Comparison of ENCODE assay signal across 9 cellular contexts in the genomic region with DNA sequence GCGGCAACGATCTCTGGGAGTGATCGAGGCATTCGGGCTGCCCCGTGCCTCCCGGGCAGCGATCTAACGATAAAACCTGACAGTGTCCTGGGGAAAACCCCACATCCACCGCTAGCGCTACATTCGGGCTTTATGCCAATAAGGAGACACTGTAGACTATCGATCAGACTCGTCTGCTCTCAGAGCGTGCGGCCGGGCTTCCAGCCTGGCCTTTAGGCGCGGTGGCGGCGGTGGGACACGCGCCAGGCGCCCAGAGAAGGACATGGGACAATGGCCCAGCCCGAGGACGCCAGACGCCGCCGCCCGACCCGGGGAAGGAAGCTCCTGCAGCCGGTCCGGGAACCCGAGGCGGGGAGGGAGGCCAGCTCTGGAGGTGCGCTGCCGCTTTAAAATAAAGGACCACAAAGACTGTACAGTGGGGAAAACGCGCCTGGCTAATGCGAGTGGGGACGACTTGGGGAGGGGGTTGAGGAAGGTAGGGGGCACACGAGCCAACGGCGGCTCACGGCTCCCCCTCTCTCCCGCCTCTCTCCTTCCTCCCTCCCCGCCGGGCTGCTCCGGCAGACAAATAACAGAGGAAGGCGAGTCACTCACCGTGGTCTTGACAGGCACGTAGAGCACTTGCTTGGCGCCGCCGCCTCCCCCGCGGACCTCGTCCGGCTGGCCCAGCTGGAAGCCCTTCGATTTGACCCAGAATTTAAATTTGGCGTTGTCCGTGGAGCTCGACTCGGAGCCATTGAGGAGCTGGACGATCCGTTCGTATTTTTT. TPM values are rescaled to one million over a fixed set of nuclear protein-coding genes. Genes with fewer than 3 reads are reported as not detected.
DNase-seq lines count a peak whose midpoint lies in the region; ATAC-seq and FAIRE-seq lines count a peak whose summit lies in the region.
"Had no signal": no experiment of that assay in that cellular context is flagged by ENCODE, and none has a peak within 500 bp of the region (broad histone marks: within the 10 kb centered on the region; RNA-seq: fewer than 3 reads in every experiment).

No MANE protein-coding gene starts in this region.

- ATAC-seq in T-cell (replicated peaks in 1 of 4), result no peak

- CTCF ChIA-PET in T-cell (lab: Charles Lee), result no interaction called here

- H3K4me1 Mint-ChIP-seq in T-cell, result peaks cover 0 to 2% (median 0%) of the 10 kb centered on the region in 3 donors

- FAIRE-seq in urothelium cell line (lab: Jason Lieb, UNC), result no peak
- FAIRE-seq: TTC549 had no signal

- H3K4me3 Mint-ChIP-seq in T-cell, result no peak overlapping the region

- peaks cover 26 to 30% of the 10 kb centered on the region in 2 donors for H3K27me3 Mint-ChIP-seq in T-cell

- POLR2A ChIA-PET in T-cell (lab: Charles Lee), result interaction anchor here in 1 of 2 donors (0.7 kb wide), 1 partner anchor 15 kb away, joined by 3 read pairs; no protein-coding TSS in a partner anchor

- H3K36me3 Mint-ChIP-seq in T-cell, result no peaks in the 10 kb centered on the region

- H3K27ac Mint-ChIP-seq in T-cell, result no peak overlapping the region

- H3K9me3 Mint-ChIP-seq in T-cell, result peaks cover 0 to 7% (median 0%) of the 10 kb centered on the region in 3 donors

- DNase-seq in stimulated activated CD4-positive, alpha-beta T cell treated with anti-CD3 and anti-CD28 coated beads, Interleukin-15, amount 100 ng/mL, for 24 hours, result peak; percentile 2
- DNase-seq in stimulated activated CD4-positive, alpha-beta T cell treated with anti-CD3 and anti-CD28 coated beads, Interleukin-1b, Interleukin-23, amount 100 ng/mL, for 48 hours, result no peak
- DNase-seq in NCI-H345 treated with DMSO at 0.1 percent for 48 hours (lab: John Stamatoyannopoulos, UW; ENCODE audit: unreplicated experiment) (peak; percentile 82), dermis blood vessel endothelial cell (peak; percentile 40), medulla oblongata (ENCODE audit: extremely low spot score) (peak; percentile 27), urothelium cell line (ENCODE audit: low spot score) (peak; percentile 30), T-cell (no peak)
- no peak for DNase-seq in stimulated activated naive CD4-positive, alpha-beta T cell (lab: John Stamatoyannopoulos, UW)

RNA-seq across cellular contexts. Expression of gene NOL4, which starts 2.1 kb away (rescaled TPM):
- total RNA-seq in dermis blood vessel endothelial cell (not detected in 2 replicates), T-cell (not detected)

Comparison
In these comparisons a context has a peak if more than half of its experiments do, and no peak if none do; other contexts are left out.
1. DNase-seq: peak in stimulated activated CD4-positive, alpha-beta T cell treated with anti-CD3 and anti-CD28 coated beads, Interleukin-15, amount 100 ng/mL, for 24 hours (single experiment), NCI-H345 treated with DMSO at 0.1 percent for 48 hours (single experiment), dermis blood vessel endothelial cell (single experiment), medulla oblongata (single experiment) and urothelium cell line (single experiment); none in stimulated activated CD4-positive, alpha-beta T cell treated with anti-CD3 and anti-CD28 coated beads, Interleukin-1b, Interleukin-23, amount 100 ng/mL, for 48 hours (single experiment), T-cell (0 of 34) and stimulated activated naive CD4-positive, alpha-beta T cell (0 of 6).